In genomic region chr5:136058972-136059354, GRCh38 we compare ENCODE assay signal across 16 cellular contexts. TPM values are rescaled to one million over a fixed set of nuclear protein-coding genes. Genes with fewer than 3 reads are reported as not detected.
DNase-seq lines count a peak whose midpoint lies in the region; ATAC-seq and TF ChIP-seq lines count a peak whose summit lies in the region.
"Had no signal": no experiment of that assay in that cellular context is flagged by ENCODE, and none has a peak within 500 bp of the region (broad histone marks: within the 10 kb centered on the region; RNA-seq: fewer than 3 reads in every experiment).

No MANE protein-coding gene starts in this region.

- no peak for TF ChIP-seq CTCF in HFFc6 (IDR thresholded peaks at IDR 0.05)
- no peak for TF ChIP-seq CTCF in ascending aorta (IDR thresholded peaks at IDR 0.05)
- TF ChIP-seq CTCF in spleen (IDR thresholded peaks at IDR 0.05 in 8 of 11, conservative IDR thresholded peaks at IDR 0.05 in 3 of 11): no peak

- no peak for TF ChIP-seq POLR2A in spleen (IDR thresholded peaks at IDR 0.05)

- H3K4me2 ChIP-seq in mesenchymal stem cell (ENCODE audit: low read length, poor library complexity, severe bottlenecking): no peak overlapping the region

- peak overlapping the region; percentile 52 for H3K9ac ChIP-seq in mesenchymal stem cell (ENCODE audit: low read length)

- peaks cover 59% of the 10 kb centered on the region for H3K4me1 Mint-ChIP-seq in HFFc6 (ENCODE audit: low read depth)
- H3K4me1 Mint-ChIP-seq: activated B cell treated with CpG ODN at 0.5 μM for 24 hours, T-cell had no signal

- H3K36me3 ChIP-seq in ascending aorta (peaks cover 8 to 11% of the 10 kb centered on the region in 2 donors), mesenchymal stem cell (ENCODE audit: control insufficient read depth in 1 of 2, insufficient read depth in 2 of 2, low read depth in 1 of 2, low read length in 2 of 2) (peaks cover 54 to 75% of the 10 kb centered on the region in 2 experiments), spleen (peaks cover 0 to 80% (median 10%) of the 10 kb centered on the region in 6 donors)
- H3K36me3 ChIP-seq: cardiac muscle cell had no signal

- no peaks in the 10 kb centered on the region; the same call in 1 of the 2 replicates for H3K27me3 Mint-ChIP-seq in HFFc6 (ENCODE audit: insufficient read depth)

- peak overlapping the region; percentile 19 to 41 for H3K4ac ChIP-seq in mesenchymal stem cell (ENCODE audit: low read depth in 1 of 2, low read length in 2 of 2)

- H3K9me3 ChIP-seq in ascending aorta (no peaks in the 10 kb centered on the region), mesenchymal stem cell (ENCODE audit: control insufficient read depth, low read length) (no peaks in the 10 kb centered on the region), spleen (no peaks in the 10 kb centered on the region)
- H3K9me3 ChIP-seq: upper lobe of left lung had no signal

- no peak overlapping the region for H2BK120ac ChIP-seq in mesenchymal stem cell (ENCODE audit: low read depth, low read length)

- no peaks in the 10 kb centered on the region for H3K27me3 ChIP-seq in ascending aorta
- H3K27me3 ChIP-seq in mesenchymal stem cell (ENCODE audit: control insufficient read depth in 1 of 2, insufficient read depth in 1 of 2, low read length in 2 of 2): no peaks in the 10 kb centered on the region
- H3K27me3 ChIP-seq in spleen (replicated peaks in 1 of 7): no peaks in the 10 kb centered on the region
- H3K27me3 ChIP-seq: cardiac muscle cell, upper lobe of left lung had no signal

- 62% methylated on average over 5 of the region's 6 CpGs for WGBS in mesenchymal stem cell
- WGBS in spleen, 5 donors: 61 to 89% (median 78%) methylated on average over 6 of the region's 6 CpGs

- peak overlapping the region; percentile 8 to 20 for H2BK12ac ChIP-seq in mesenchymal stem cell (ENCODE audit: low read length in 2 of 2)

- H4K91ac ChIP-seq in mesenchymal stem cell (ENCODE audit: low read length): peak overlapping the region; percentile 73

- ATAC-seq in GM21619 (IDR thresholded peaks at IDR 0.05; ENCODE audit: unreplicated experiment): no peak
- ATAC-seq: T-cell had no signal

- intact Hi-C loops in ascending aorta (cut with DNase I) (loop anchor here (1.0 to 5.0 kb wide), 5 partner anchors 21 to 74 kb away; partner anchors contain the start of gene SMAD5), spleen (cut with DNase I; ENCODE audit: low total_unique reads) (no loop called here)

- no peak overlapping the region for H3K14ac ChIP-seq in mesenchymal stem cell (ENCODE audit: low read length in 2 of 2)

- peak overlapping the region; percentile 80 for H3K27ac Mint-ChIP-seq in HFFc6
- H3K27ac Mint-ChIP-seq: activated B cell treated with CpG ODN at 0.5 μM for 24 hours, T-cell had no signal

- H3K18ac ChIP-seq in mesenchymal stem cell (ENCODE audit: low read depth in 1 of 2, low read length in 2 of 2): peak overlapping the region; percentile 44 to 72

- H3K4me3 Mint-ChIP-seq in HFFc6: no peak overlapping the region
- H3K4me3 Mint-ChIP-seq: activated B cell treated with CpG ODN at 0.5 μM for 24 hours, T-cell had no signal

- peaks cover 9 to 25% of the 10 kb centered on the region in 2 donors for H3K4me1 ChIP-seq in ascending aorta
- peaks cover 21% of the 10 kb centered on the region for H3K4me1 ChIP-seq in mesenchymal stem cell (ENCODE audit: control insufficient read depth, insufficient read depth, low read depth, low read length)
- peaks cover 0 to 11% (median 4%) of the 10 kb centered on the region in 6 donors for H3K4me1 ChIP-seq in spleen

- H3K4me3 ChIP-seq in ascending aorta: no peak overlapping the region
- H3K4me3 ChIP-seq in mesenchymal stem cell (ENCODE audit: insufficient read depth in 1 of 2, low read depth in 1 of 2, low read length in 2 of 2): no peak overlapping the region
- no peak overlapping the region for H3K4me3 ChIP-seq in spleen
- H3K4me3 ChIP-seq: cardiac muscle cell, PC-9, upper lobe of left lung had no signal

- no peaks in the 10 kb centered on the region for H3K79me1 ChIP-seq in mesenchymal stem cell (replicated peaks; ENCODE audit: low read length, poor library complexity, severe bottlenecking)

- no peaks in the 10 kb centered on the region for H3K9me3 Mint-ChIP-seq in HFFc6
- H3K9me3 Mint-ChIP-seq: activated B cell treated with CpG ODN at 0.5 μM for 24 hours, T-cell had no signal

- peak overlapping the region; percentile 11 for H2AK5ac ChIP-seq in mesenchymal stem cell (ENCODE audit: low read length, severe bottlenecking)

- H2BK5ac ChIP-seq in mesenchymal stem cell (ENCODE audit: low read depth, low read length, poor library complexity, severe bottlenecking): no peak overlapping the region

- H4K8ac ChIP-seq in mesenchymal stem cell (ENCODE audit: low read length): peak overlapping the region; percentile 53

- H3K27ac ChIP-seq in ascending aorta (peak overlapping the region; percentile 86 to 88), mesenchymal stem cell (ENCODE audit: low read length, poor library complexity, severe bottlenecking) (peak overlapping the region; percentile 92), spleen (peak overlapping the region in 6 of 8 donors; percentile 9 to 57 (median 46)), caudate nucleus (ENCODE audit: low read depth, low read length) (no peak overlapping the region)
- H3K27ac ChIP-seq: cardiac muscle cell had no signal

- no peak overlapping the region for H3K23ac ChIP-seq in mesenchymal stem cell (ENCODE audit: low read length in 2 of 2)

- no peak for DNase-seq in HFFc6
- peak in 1 of 2 donors; percentile 67 for DNase-seq in ascending aorta (ENCODE audit: low spot score in 2 of 2)
- no peak for DNase-seq in mesenchymal stem cell
- DNase-seq in spleen: no peak
- no peak for DNase-seq in DMS114 treated with DMSO at 0.1 percent for 48 hours (lab: John Stamatoyannopoulos, UW; ENCODE audit: unreplicated experiment)
- no peak for DNase-seq in caudate nucleus (lab: John Stamatoyannopoulos, UW)
- DNase-seq: activated B cell treated with CpG ODN at 0.5 μM for 24 hours; activated naive CD4-positive, alpha-beta T cell treated with anti-CD3 and anti-CD28 coated beads, Interleukin-2, amount 50 U/mL, for 16 hours; Kasumi-1; NCI-H146; posterior cingulate gyrus; T-cell had no signal

- H2AFZ ChIP-seq in mesenchymal stem cell (ENCODE audit: low read depth, low read length): no peak overlapping the region
- H2AFZ ChIP-seq: PC-9 had no signal

- H3K36me3 Mint-ChIP-seq in HFFc6 (ENCODE audit: low read depth): peaks cover 67% of the 10 kb centered on the region
- H3K36me3 Mint-ChIP-seq: T-cell had no signal

- no peak overlapping the region for H2BK15ac ChIP-seq in mesenchymal stem cell (ENCODE audit: low read depth, poor library complexity, severe bottlenecking)

RNA-seq across cellular contexts. Expression of gene TGFBI, which starts 30.2 kb away (rescaled TPM):
- total RNA-seq in HFFc6 (2021; fragmentation: NEBNext Ultra II Directional; extraction: Animal tissue kit (Norgen Biotek cat#: 25700)): 100 to 1,000 TPM; 529 to 911 (median 784) TPM
- total RNA-seq in ascending aorta (174 TPM), spleen (100 to 1,000 TPM; 126 to 214 (median 157) TPM)
- polyA plus RNA-seq in mesenchymal stem cell (2013, experiment 1 of 2): 1,930 TPM
- polyA plus RNA-seq in mesenchymal stem cell (2013, experiment 2 of 2): 1,910 TPM
- polyA plus RNA-seq in spleen: 10 to 100 TPM; 31.0 to 59.5 (median 56.9) TPM
